Comparison of ENCODE assay signal across 19 cellular contexts in genomic region chr5:124301850-124302249, GRCh38.
DNase-seq lines count a peak whose midpoint lies in the region; ATAC-seq and TF ChIP-seq lines count a peak whose summit lies in the region.
"Had no signal": no experiment of that assay in that cellular context is flagged by ENCODE, and none has a peak within 500 bp of the region (broad histone marks: within the 10 kb centered on the region; RNA-seq: fewer than 3 reads in every experiment).

No MANE protein-coding gene starts in this region.

- H3K4me3 ChIP-seq in brain microvascular endothelial cell (ENCODE audit: low read depth, low read length) (no peak overlapping the region), skeletal muscle satellite cell (ENCODE audit: low read length) (no peak overlapping the region), lower lobe of right lung (no peak overlapping the region)
- H3K4me3 ChIP-seq: ovary had no signal

- DNase-seq in HS-27A (ENCODE audit: low read depth) (peak; percentile 9), brain microvascular endothelial cell (peak; percentile 15), kidney glomerular epithelial cell (lab: John Stamatoyannopoulos, UW) (peak; percentile 29), lower lobe of right lung (no peak)
- DNase-seq: activated CD4-positive, alpha-beta T cell treated with anti-CD3 and anti-CD28 coated beads for 36 hours; AML-193; Calu3; central memory CD4-positive, alpha-beta T cell; glutamatergic neuron; ovary; SIG-M5; stimulated activated naive CD8-positive, alpha-beta T cell treated with anti-CD3 and anti-CD28 coated beads, Interleukin-15, Interleukin-2, amounts not matched to agents 100 U/mL and 50 U/mL, for 24 hours; T-helper 9 cell had no signal

- H3K9me3 ChIP-seq in skeletal muscle satellite cell (replicated peaks; ENCODE audit: low read length), result no peaks in the 10 kb centered on the region
- no peaks in the 10 kb centered on the region for H3K9me3 ChIP-seq in lower lobe of right lung
- H3K9me3 ChIP-seq: ovary had no signal

- H3K36me3 Mint-ChIP-seq in activated T-helper 17 cell treated with anti-CD3 and anti-CD28 coated beads, Interleukin-2, amount 50 U/mL, for 72 hours (ENCODE audit: low read depth), result no peaks in the 10 kb centered on the region
- H3K36me3 Mint-ChIP-seq: activated naive CD4-positive, alpha-beta T cell treated with anti-CD3 and anti-CD28 coated beads, Interleukin-2, amount 50 U/mL, for 72 hours had no signal

- H3K27ac Mint-ChIP-seq in activated T-helper 17 cell treated with anti-CD3 and anti-CD28 coated beads, Interleukin-2, amount 50 U/mL, for 72 hours, result no peak overlapping the region
- H3K27ac Mint-ChIP-seq: activated CD4-positive, alpha-beta T cell treated with anti-CD3 and anti-CD28 coated beads for 36 hours; activated naive CD4-positive, alpha-beta T cell treated with anti-CD3 and anti-CD28 coated beads, Interleukin-2, amount 50 U/mL, for 72 hours had no signal

- H3K9ac ChIP-seq in skeletal muscle satellite cell (ENCODE audit: low read depth, low read length), result no peak overlapping the region
- H3K9ac ChIP-seq: KMS-11 had no signal

- no peak for ATAC-seq in lower lobe of right lung
- ATAC-seq in GM18517 (IDR thresholded peaks at IDR 0.05; ENCODE audit: unreplicated experiment), result no peak
- ATAC-seq in activated T-helper 17 cell treated with anti-CD3 and anti-CD28 coated beads, Interleukin-2, amount 50 U/mL, for 72 hours (replicated peaks), result no peak
- ATAC-seq in GM21737 (IDR thresholded peaks at IDR 0.05; ENCODE audit: unreplicated experiment), result no peak
- ATAC-seq: activated CD4-positive, alpha-beta T cell treated with anti-CD3 and anti-CD28 coated beads for 36 hours; activated naive CD4-positive, alpha-beta T cell treated with anti-CD3 and anti-CD28 coated beads, Interleukin-2, amount 50 U/mL, for 72 hours; stimulated activated naive CD8-positive, alpha-beta T cell treated with anti-CD3 and anti-CD28 coated beads, Interleukin-15, Interleukin-2, amounts not matched to agents 100 U/mL and 50 U/mL, for 24 hours had no signal

- H3K27me3 Mint-ChIP-seq in activated T-helper 17 cell treated with anti-CD3 and anti-CD28 coated beads, Interleukin-2, amount 50 U/mL, for 72 hours, result no peaks in the 10 kb centered on the region
- H3K27me3 Mint-ChIP-seq: activated CD4-positive, alpha-beta T cell treated with anti-CD3 and anti-CD28 coated beads for 36 hours had no signal

- H3K4me1 ChIP-seq in skeletal muscle satellite cell (ENCODE audit: control insufficient read depth, insufficient read depth, low read length) (peaks cover 11% of the 10 kb centered on the region), lower lobe of right lung (no peaks in the 10 kb centered on the region)

- TF ChIP-seq CTCF in brain microvascular endothelial cell (IDR thresholded peaks at IDR 0.05; ENCODE audit: low read depth, low read length, missing control alignments), result no peak
- no peak for TF ChIP-seq CTCF in lower lobe of right lung (IDR thresholded peaks at IDR 0.05)

- H3K4me3 Mint-ChIP-seq in activated T-helper 17 cell treated with anti-CD3 and anti-CD28 coated beads, Interleukin-2, amount 50 U/mL, for 72 hours, result no peak overlapping the region
- H3K4me3 Mint-ChIP-seq: activated CD4-positive, alpha-beta T cell treated with anti-CD3 and anti-CD28 coated beads for 36 hours had no signal

- H3K27ac ChIP-seq in brain microvascular endothelial cell, result no peak overlapping the region
- H3K27ac ChIP-seq in lower lobe of right lung, result no peak overlapping the region
- H3K27ac ChIP-seq: KMS-11, ovary had no signal

- H3K4me2 ChIP-seq in skeletal muscle satellite cell (ENCODE audit: low read length), result peak overlapping the region; percentile 13
- H3K4me2 ChIP-seq: KMS-11 had no signal

- no peaks in the 10 kb centered on the region for H3K9me3 Mint-ChIP-seq in activated T-helper 17 cell treated with anti-CD3 and anti-CD28 coated beads, Interleukin-2, amount 50 U/mL, for 72 hours

- intact Hi-C loops in lower lobe of right lung (cut with DNase I), result no loop called here

- H3K27me3 ChIP-seq in brain microvascular endothelial cell (replicated peaks) (no peaks in the 10 kb centered on the region), skeletal muscle satellite cell (ENCODE audit: control insufficient read depth, insufficient read depth, low read length) (no peaks in the 10 kb centered on the region), lower lobe of right lung (ENCODE audit: low read depth) (no peaks in the 10 kb centered on the region)
- H3K27me3 ChIP-seq: ovary had no signal

- no peaks in the 10 kb centered on the region for H3K4me1 Mint-ChIP-seq in activated T-helper 17 cell treated with anti-CD3 and anti-CD28 coated beads, Interleukin-2, amount 50 U/mL, for 72 hours
- H3K4me1 Mint-ChIP-seq: activated CD4-positive, alpha-beta T cell treated with anti-CD3 and anti-CD28 coated beads for 36 hours had no signal

- no peaks in the 10 kb centered on the region for H3K36me3 ChIP-seq in brain microvascular endothelial cell (replicated peaks)
- no peaks in the 10 kb centered on the region for H3K36me3 ChIP-seq in skeletal muscle satellite cell (ENCODE audit: insufficient read depth, low read length)
- H3K36me3 ChIP-seq in lower lobe of right lung, result no peaks in the 10 kb centered on the region
- H3K36me3 ChIP-seq: ovary had no signal

- in situ Hi-C loops in brain microvascular endothelial cell (cut with HindIII; ENCODE audit: low pct_ligation_motif_present, low sequenced_read_pairs), result no loop called here
